2 cellular contexts compared by ENCODE assay signal in genomic region chr19:42333975-42334696, GRCh38.
A peak's percentile ranks its signal among the peaks of the same experiment; 100 is the strongest.
TF ChIP-seq lines count a peak whose summit lies in the region.

No MANE protein-coding gene starts in this region.

TF ChIP-seq in HEK293, 187 proteins besides CTCF, POLR2A, EP300 and RAD21:
- TF ChIP-seq, protein P1, sequence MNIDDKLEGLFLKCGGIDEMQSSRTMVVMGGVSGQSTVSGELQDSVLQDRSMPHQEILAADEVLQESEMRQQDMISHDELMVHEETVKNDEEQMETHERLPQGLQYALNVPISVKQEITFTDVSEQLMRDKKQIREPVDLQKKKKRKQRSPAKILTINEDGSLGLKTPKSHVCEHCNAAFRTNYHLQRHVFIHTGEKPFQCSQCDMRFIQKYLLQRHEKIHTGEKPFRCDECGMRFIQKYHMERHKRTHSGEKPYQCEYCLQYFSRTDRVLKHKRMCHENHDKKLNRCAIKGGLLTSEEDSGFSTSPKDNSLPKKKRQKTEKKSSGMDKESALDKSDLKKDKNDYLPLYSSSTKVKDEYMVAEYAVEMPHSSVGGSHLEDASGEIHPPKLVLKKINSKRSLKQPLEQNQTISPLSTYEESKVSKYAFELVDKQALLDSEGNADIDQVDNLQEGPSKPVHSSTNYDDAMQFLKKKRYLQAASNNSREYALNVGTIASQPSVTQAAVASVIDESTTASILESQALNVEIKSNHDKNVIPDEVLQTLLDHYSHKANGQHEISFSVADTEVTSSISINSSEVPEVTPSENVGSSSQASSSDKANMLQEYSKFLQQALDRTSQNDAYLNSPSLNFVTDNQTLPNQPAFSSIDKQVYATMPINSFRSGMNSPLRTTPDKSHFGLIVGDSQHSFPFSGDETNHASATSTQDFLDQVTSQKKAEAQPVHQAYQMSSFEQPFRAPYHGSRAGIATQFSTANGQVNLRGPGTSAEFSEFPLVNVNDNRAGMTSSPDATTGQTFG (tag by site-specific recombination; IDR thresholded peaks at IDR 0.05; ENCODE audit: borderline replicate concordance): no peak
- TF ChIP-seq, protein P2, sequence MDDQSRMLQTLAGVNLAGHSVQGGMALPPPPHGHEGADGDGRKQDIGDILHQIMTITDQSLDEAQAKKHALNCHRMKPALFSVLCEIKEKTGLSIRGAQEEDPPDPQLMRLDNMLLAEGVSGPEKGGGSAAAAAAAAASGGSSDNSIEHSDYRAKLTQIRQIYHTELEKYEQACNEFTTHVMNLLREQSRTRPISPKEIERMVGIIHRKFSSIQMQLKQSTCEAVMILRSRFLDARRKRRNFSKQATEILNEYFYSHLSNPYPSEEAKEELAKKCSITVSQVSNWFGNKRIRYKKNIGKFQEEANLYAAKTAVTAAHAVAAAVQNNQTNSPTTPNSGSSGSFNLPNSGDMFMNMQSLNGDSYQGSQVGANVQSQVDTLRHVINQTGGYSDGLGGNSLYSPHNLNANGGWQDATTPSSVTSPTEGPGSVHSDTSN (CRISPR knock-in tag; IDR thresholded peaks at IDR 0.05): no peak
- TF ChIP-seq ZBTB11 (tag by site-specific recombination; conservative IDR thresholded peaks at IDR 0.05; ENCODE audit: low read depth): 0 out of 2 replicates have a peak, but pooled peaks have one; percentile 42
- 0 out of 2 replicates have a peak, but pooled peaks have one; percentile 14 for TF ChIP-seq GLIS2 (tag by site-specific recombination; IDR thresholded peaks at IDR 0.05)
- 0 out of 2 replicates have a peak, but pooled peaks have one; percentile 11 for TF ChIP-seq ZBTB17 (tag by site-specific recombination; IDR thresholded peaks at IDR 0.05)
- TF ChIP-seq SCRT2 (tag by site-specific recombination; IDR thresholded peaks at IDR 0.05): peak; percentile 61
- TF ChIP-seq HIC1 (tag by site-specific recombination; IDR thresholded peaks at IDR 0.05): peak; percentile 52; the same call in 1 of the 2 replicates

TF ChIP-seq in K562, 482 proteins besides CTCF, POLR2A, EP300 and RAD21:
- TF ChIP-seq YBX1 (IDR thresholded peaks at IDR 0.05): no peak
- no peak for TF ChIP-seq PREB (CRISPR knock-in tag; IDR thresholded peaks at IDR 0.05)
- TF ChIP-seq CREM (IDR thresholded peaks at IDR 0.05; ENCODE audit: low read depth): no peak
- 0 out of 2 replicates have a peak, but pooled peaks have one; percentile 23 for TF ChIP-seq HNRNPL (IDR thresholded peaks at IDR 0.05; ENCODE audit: low read depth, low read length)
- no peak for TF ChIP-seq CCAR2 (IDR thresholded peaks at IDR 0.05; ENCODE audit: low read depth, low read length)
- TF ChIP-seq ZFP1 (CRISPR knock-in tag; IDR thresholded peaks at IDR 0.05): no peak
- TF ChIP-seq, protein P3, sequence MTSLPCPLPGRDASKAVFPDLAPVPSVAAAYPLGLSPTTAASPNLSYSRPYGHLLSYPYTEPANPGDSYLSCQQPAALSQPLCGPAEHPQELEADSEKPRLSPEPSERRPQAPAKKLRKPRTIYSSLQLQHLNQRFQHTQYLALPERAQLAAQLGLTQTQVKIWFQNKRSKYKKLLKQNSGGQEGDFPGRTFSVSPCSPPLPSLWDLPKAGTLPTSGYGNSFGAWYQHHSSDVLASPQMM (CRISPR knock-in tag; IDR thresholded peaks at IDR 0.05): no peak
- TF ChIP-seq TAL1 (IDR thresholded peaks at IDR 0.05): no peak
- peak; percentile 45 for TF ChIP-seq NFIC (IDR thresholded peaks at IDR 0.05)
- TF ChIP-seq, protein P4, sequence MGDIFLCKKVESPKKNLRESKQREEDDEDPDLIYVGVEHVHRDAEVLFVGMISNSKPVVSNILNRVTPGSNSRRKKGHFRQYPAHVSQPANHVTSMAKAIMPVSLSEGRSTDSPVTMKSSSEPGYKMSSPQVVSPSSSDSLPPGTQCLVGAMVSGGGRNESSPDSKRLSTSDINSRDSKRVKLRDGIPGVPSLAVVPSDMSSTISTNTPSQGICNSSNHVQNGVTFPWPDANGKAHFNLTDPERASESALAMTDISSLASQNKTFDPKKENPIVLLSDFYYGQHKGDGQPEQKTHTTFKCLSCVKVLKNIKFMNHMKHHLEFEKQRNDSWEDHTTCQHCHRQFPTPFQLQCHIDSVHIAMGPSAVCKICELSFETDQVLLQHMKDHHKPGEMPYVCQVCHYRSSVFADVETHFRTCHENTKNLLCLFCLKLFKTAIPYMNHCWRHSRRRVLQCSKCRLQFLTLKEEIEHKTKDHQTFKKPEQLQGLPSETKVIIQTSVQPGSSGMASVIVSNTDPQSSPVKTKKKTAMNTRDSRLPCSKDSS (IDR thresholded peaks at IDR 0.05; ENCODE audit: low read depth, partially characterized antibody): no peak
- no peak for TF ChIP-seq RCOR1 (IDR thresholded peaks at IDR 0.05; ENCODE audit: borderline replicate concordance in 1 of 2, low read depth in 2 of 2, low read length in 2 of 2)
- no peak for TF ChIP-seq SOX6 (IDR thresholded peaks at IDR 0.05)
- no peak for TF ChIP-seq CHD2 (IDR thresholded peaks at IDR 0.05; ENCODE audit: low read depth, low read length)
- TF ChIP-seq ZNF507 (tag; conservative IDR thresholded peaks at IDR 0.05): no peak
- no peak for TF ChIP-seq ZNF175 (CRISPR knock-in tag; IDR thresholded peaks at IDR 0.05; ENCODE audit: low read depth)
- no peak for TF ChIP-seq TRIM24 (IDR thresholded peaks at IDR 0.05)
- TF ChIP-seq ZSCAN29 (IDR thresholded peaks at IDR 0.05): no peak
- TF ChIP-seq ZNF445 (CRISPR knock-in tag; IDR thresholded peaks at IDR 0.05; ENCODE audit: low read depth): no peak
TF ChIP-seq in K562: peak in this region for 2.
